37 cellular contexts compared by ENCODE assay signal in the genomic region with DNA sequence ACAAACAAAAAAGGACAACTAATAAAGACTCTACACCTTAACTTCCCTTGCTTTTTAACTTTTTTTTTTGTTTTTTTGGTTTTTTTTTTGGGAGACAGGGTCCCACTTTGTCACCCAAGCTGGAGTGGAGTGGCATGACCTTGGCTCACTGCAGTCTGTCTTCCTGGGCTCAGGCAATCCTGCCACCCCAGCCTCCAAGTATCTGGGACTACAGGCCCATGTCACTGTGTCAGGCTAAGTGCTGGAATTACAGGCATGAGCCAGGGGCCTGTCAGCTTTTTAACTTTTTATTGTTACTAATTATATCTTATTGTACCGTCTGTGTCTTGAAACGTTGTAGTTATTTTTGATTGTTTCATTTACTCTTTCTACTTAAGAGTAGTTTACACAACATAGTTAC.
"Had no signal": no experiment of that assay in that cellular context is flagged by ENCODE, and none has a peak within 500 bp of the region (broad histone marks: within the 10 kb centered on the region; RNA-seq: fewer than 3 reads in every experiment).

No MANE protein-coding gene starts in this region.

- DNase-seq: activated CD4-positive, alpha-beta memory T cell treated with anti-CD3 and anti-CD28 coated beads for 36 hours; activated CD4-positive, alpha-beta T cell treated with anti-CD3 and anti-CD28 coated beads for 36 hours; activated CD4-positive, alpha-beta T cell treated with anti-CD3 and anti-CD28 coated beads, Interleukin-2, amount 10 ng/mL, durations not matched to agents 24 days and 14 days; activated CD4-positive, CD25-positive, alpha-beta regulatory T cell; activated CD4-positive, CD25-positive, alpha-beta regulatory T cell treated with anti-CD3 and anti-CD28 coated beads, Interleukin-2, amount 50 U/mL, for 72 hours; activated CD8-positive, alpha-beta memory T cell treated with anti-CD3 and anti-CD28 coated beads, Interleukin-2, amount 10 ng/mL, durations not matched to agents 7 days and 5 days; activated CD8-positive, alpha-beta memory T cell treated with anti-CD3 and anti-CD28 coated beads, Interleukin-2, amount 50 U/mL, for 4 hours; activated CD8-positive, alpha-beta T cell treated with anti-CD3 and anti-CD28 coated beads, Interleukin-2, amount 10 ng/mL, durations not matched to agents 7 days and 5 days; activated effector memory CD4-positive, alpha-beta T cell treated with anti-CD3 and anti-CD28 coated beads, Interleukin-2, amount 50 U/mL, for 16 hours; activated naive CD4-positive, alpha-beta T cell treated with anti-CD3 and anti-CD28 coated beads for 36 hours; activated naive CD8-positive, alpha-beta T cell treated with anti-CD3 and anti-CD28 coated beads for 36 hours; activated naive CD8-positive, alpha-beta T cell treated with anti-CD3 and anti-CD28 coated beads, Interleukin-2, amount 50 U/mL, for 24 hours; activated T-cell treated with anti-CD3 and anti-CD28 coated beads, Interleukin-2, amount 50 U/mL, for 1 hour; activated T-cell treated with anti-CD3 and anti-CD28 coated beads, Interleukin-2, amount 50 U/mL, for 48 hours; adrenal gland; amygdala; aorta; body of pancreas; dorsolateral prefrontal cortex; effector memory CD4-positive, alpha-beta T cell; endodermal cell; erythroblast; foreskin keratinocyte; gastrocnemius medialis; glutamatergic neuron; T-helper 1 cell; T-helper 17 cell; T1000; WERI-Rb-1 had no signal

- H3K27me3 Mint-ChIP-seq: activated CD4-positive, alpha-beta memory T cell treated with anti-CD3 and anti-CD28 coated beads for 36 hours; activated CD4-positive, alpha-beta T cell treated with anti-CD3 and anti-CD28 coated beads for 36 hours; activated CD4-positive, alpha-beta T cell treated with anti-CD3 and anti-CD28 coated beads, Interleukin-2, amount 10 ng/mL, durations not matched to agents 24 days and 14 days; activated CD8-positive, alpha-beta memory T cell treated with anti-CD3 and anti-CD28 coated beads, Interleukin-2, amount 10 ng/mL, durations not matched to agents 7 days and 5 days; activated naive CD4-positive, alpha-beta T cell treated with anti-CD3 and anti-CD28 coated beads, Interleukin-2, amount 50 U/mL, for 24 hours; activated naive CD8-positive, alpha-beta T cell treated with anti-CD3 and anti-CD28 coated beads for 36 hours; activated naive CD8-positive, alpha-beta T cell treated with anti-CD3 and anti-CD28 coated beads, Interleukin-2, amount 50 U/mL, for 24 hours; central memory CD8-positive, alpha-beta T cell; dendritic cell treated with granulocyte-macrophage colony-stimulating factor and Interleukin-4, amounts not matched to agents 40 ng/mL and 50 ng/mL, for 4 days; T-helper 17 cell had no signal

- H3K9me3 ChIP-seq: adrenal gland, body of pancreas, esophagus muscularis mucosa, gastrocnemius medialis had no signal

- H3K27me3 ChIP-seq: adrenal gland, body of pancreas, dorsolateral prefrontal cortex, esophagus muscularis mucosa, foreskin keratinocyte, gastrocnemius medialis had no signal

- H3K4me3 Mint-ChIP-seq: activated CD4-positive, alpha-beta memory T cell treated with anti-CD3 and anti-CD28 coated beads for 36 hours; activated CD4-positive, alpha-beta T cell treated with anti-CD3 and anti-CD28 coated beads for 36 hours; activated CD4-positive, alpha-beta T cell treated with anti-CD3 and anti-CD28 coated beads, Interleukin-2, amount 10 ng/mL, durations not matched to agents 24 days and 14 days; activated CD8-positive, alpha-beta memory T cell treated with anti-CD3 and anti-CD28 coated beads, Interleukin-2, amount 10 ng/mL, durations not matched to agents 7 days and 5 days; activated CD8-positive, alpha-beta T cell treated with anti-CD3 and anti-CD28 coated beads, Interleukin-2, amount 10 ng/mL, durations not matched to agents 7 days and 5 days; activated naive CD4-positive, alpha-beta T cell treated with anti-CD3 and anti-CD28 coated beads for 36 hours; activated naive CD4-positive, alpha-beta T cell treated with anti-CD3 and anti-CD28 coated beads, Interleukin-2, amount 50 U/mL, for 24 hours; activated naive CD8-positive, alpha-beta T cell treated with anti-CD3 and anti-CD28 coated beads for 36 hours; activated naive CD8-positive, alpha-beta T cell treated with anti-CD3 and anti-CD28 coated beads, Interleukin-2, amount 50 U/mL, for 24 hours; activated T-helper 1 cell treated with anti-CD3 and anti-CD28 coated beads, Interleukin-12 subunit alpha, Interleukin-12 subunit beta, Interleukin-2, Interleukin-4 antibody, amounts not matched to agents 30 ng/mL and 10 ng/mL and 1 ng/mL, durations not matched to agents 14 hours and 24 hours and 36 hours; central memory CD8-positive, alpha-beta T cell; dendritic cell treated with granulocyte-macrophage colony-stimulating factor and Interleukin-4, amounts not matched to agents 40 ng/mL and 50 ng/mL, for 4 days; endodermal cell; T-helper 17 cell; T-helper 2 cell treated with Interferon-gamma antibody and Interleukin-4, amounts not matched to agents 5 μg/mL and 100 μg/mL, for 36 hours had no signal

- ATAC-seq: activated CD4-positive, alpha-beta T cell treated with anti-CD3 and anti-CD28 coated beads for 36 hours; activated CD8-positive, alpha-beta memory T cell treated with anti-CD3 and anti-CD28 coated beads, Interleukin-2, amount 10 ng/mL, durations not matched to agents 7 days and 5 days; activated CD8-positive, alpha-beta T cell treated with anti-CD3 and anti-CD28 coated beads, Interleukin-2, amount 10 ng/mL, durations not matched to agents 7 days and 5 days; activated naive CD8-positive, alpha-beta T cell treated with anti-CD3 and anti-CD28 coated beads, Interleukin-2, amount 50 U/mL, for 24 hours; body of pancreas; foreskin keratinocyte; gastrocnemius medialis; T-helper 17 cell had no signal

- H3K4me1 ChIP-seq: body of pancreas, foreskin keratinocyte had no signal

- H3K27ac ChIP-seq: adrenal gland, body of pancreas, coronary artery, esophagus muscularis mucosa, foreskin keratinocyte, gastrocnemius medialis, WERI-Rb-1 had no signal

- H3K36me3 ChIP-seq: adrenal gland, gastrocnemius medialis had no signal

- H3K4me3 ChIP-seq: adrenal gland, body of pancreas, coronary artery, dorsolateral prefrontal cortex, esophagus muscularis mucosa, gastrocnemius medialis had no signal

- H3K27ac Mint-ChIP-seq: activated CD4-positive, alpha-beta memory T cell treated with anti-CD3 and anti-CD28 coated beads for 36 hours; activated CD4-positive, alpha-beta T cell treated with anti-CD3 and anti-CD28 coated beads for 36 hours; activated CD4-positive, alpha-beta T cell treated with anti-CD3 and anti-CD28 coated beads, Interleukin-2, amount 10 ng/mL, durations not matched to agents 24 days and 14 days; activated CD8-positive, alpha-beta memory T cell treated with anti-CD3 and anti-CD28 coated beads, Interleukin-2, amount 10 ng/mL, durations not matched to agents 7 days and 5 days; activated CD8-positive, alpha-beta T cell treated with anti-CD3 and anti-CD28 coated beads, Interleukin-2, amount 10 ng/mL, durations not matched to agents 7 days and 5 days; activated naive CD4-positive, alpha-beta T cell treated with anti-CD3 and anti-CD28 coated beads for 36 hours; activated naive CD4-positive, alpha-beta T cell treated with anti-CD3 and anti-CD28 coated beads, Interleukin-2, amount 50 U/mL, for 24 hours; activated naive CD8-positive, alpha-beta T cell treated with anti-CD3 and anti-CD28 coated beads for 36 hours; activated naive CD8-positive, alpha-beta T cell treated with anti-CD3 and anti-CD28 coated beads, Interleukin-2, amount 50 U/mL, for 24 hours; activated T-helper 1 cell treated with anti-CD3 and anti-CD28 coated beads, Interleukin-12 subunit alpha, Interleukin-12 subunit beta, Interleukin-2, Interleukin-4 antibody, amounts not matched to agents 30 ng/mL and 10 ng/mL and 1 ng/mL, durations not matched to agents 14 hours and 24 hours and 36 hours; activated T-helper 2 cell treated with anti-CD3 and anti-CD28 coated beads, Interferon-gamma antibody, Interleukin-2, Interleukin-4, amounts not matched to agents 10 μg/mL and 5 μg/mL and 100 μg/mL, durations not matched to agents 14 hours and 24 hours and 36 hours; dendritic cell treated with granulocyte-macrophage colony-stimulating factor and Interleukin-4, amounts not matched to agents 40 ng/mL and 50 ng/mL, for 4 days; endodermal cell; T-helper 17 cell; T-helper 2 cell treated with Interferon-gamma antibody and Interleukin-4, amounts not matched to agents 5 μg/mL and 100 μg/mL, for 36 hours had no signal

- H3K9me3 Mint-ChIP-seq: activated CD4-positive, alpha-beta memory T cell treated with anti-CD3 and anti-CD28 coated beads for 36 hours; activated CD4-positive, alpha-beta T cell treated with anti-CD3 and anti-CD28 coated beads, Interleukin-2, amount 10 ng/mL, durations not matched to agents 24 days and 14 days; activated naive CD4-positive, alpha-beta T cell treated with anti-CD3 and anti-CD28 coated beads for 36 hours; activated T-helper 1 cell treated with anti-CD3 and anti-CD28 coated beads, Interleukin-12 subunit alpha, Interleukin-12 subunit beta, Interleukin-2, Interleukin-4 antibody, amounts not matched to agents 30 ng/mL and 10 ng/mL and 1 ng/mL, durations not matched to agents 14 hours and 24 hours and 36 hours; activated T-helper 2 cell treated with anti-CD3 and anti-CD28 coated beads, Interferon-gamma antibody, Interleukin-2, Interleukin-4, amounts not matched to agents 10 μg/mL and 5 μg/mL and 100 μg/mL, durations not matched to agents 14 hours and 24 hours and 36 hours; central memory CD8-positive, alpha-beta T cell; dendritic cell treated with granulocyte-macrophage colony-stimulating factor and Interleukin-4, amounts not matched to agents 40 ng/mL and 50 ng/mL, for 4 days; endodermal cell had no signal
